22 cellular contexts compared by ENCODE assay signal in genomic region chr1:209882286-209882685, GRCh38. TPM values are rescaled to one million over a fixed set of nuclear protein-coding genes. Genes with fewer than 3 reads are reported as not detected.
DNase-seq lines count a peak whose midpoint lies in the region; ATAC-seq and TF ChIP-seq lines count a peak whose summit lies in the region.
"Had no signal": no experiment of that assay in that cellular context is flagged by ENCODE, and none has a peak within 500 bp of the region (broad histone marks: within the 10 kb centered on the region; RNA-seq: fewer than 3 reads in every experiment).

No MANE protein-coding gene starts in this region.

- H3K9ac ChIP-seq in BLaER1 treated with 17β-estradiol and CSF1 and Interleukin-3, amounts not matched to agents 10 nM and 100 nM: no peak overlapping the region
- H3K9ac ChIP-seq: KMS-11 had no signal

- peaks cover 35 to 49% (median 45%) of the 10 kb centered on the region in 10 experiments for H3K4me1 ChIP-seq in BLaER1 treated with 17β-estradiol and CSF1 and Interleukin-3, amounts not matched to agents 10 nM and 100 nM
- H3K4me1 ChIP-seq in osteoblast (ENCODE audit: insufficient read depth, low read length) (peaks cover 49% of the 10 kb centered on the region), tibial artery (peaks cover 0 to 8% (median 0%) of the 10 kb centered on the region in 4 donors)

- H3K9me3 ChIP-seq in BLaER1 treated with 17β-estradiol and CSF1 and Interleukin-3, amounts not matched to agents 10 nM and 100 nM (replicated peaks in 1 of 11): no peaks in the 10 kb centered on the region
- H3K9me3 ChIP-seq in osteoblast (ENCODE audit: low read depth, low read length): no peaks in the 10 kb centered on the region
- no peaks in the 10 kb centered on the region for H3K9me3 ChIP-seq in tibial artery
- H3K9me3 ChIP-seq: A549, BE2C had no signal

- no peak overlapping the region for H2AFZ ChIP-seq in osteoblast (ENCODE audit: low read length)

- H3K4me3 Mint-ChIP-seq in HFFc6: no peak overlapping the region
- no peak overlapping the region for H3K4me3 Mint-ChIP-seq in activated naive CD8-positive, alpha-beta T cell treated with anti-CD3 and anti-CD28 coated beads for 36 hours
- H3K4me3 Mint-ChIP-seq in activated T-cell treated with anti-CD3 and anti-CD28 coated beads, Interleukin-2, amount 50 U/mL, for 4 hours: no peak overlapping the region
- H3K4me3 Mint-ChIP-seq: CD4-positive, alpha-beta T cell had no signal

- intact Hi-C loops in dorsolateral prefrontal cortex (cut with DNase I) (loop anchor here in 1 of 2 donors (5.0 kb wide), 1 partner anchor 55 kb away; the partner anchor contains the start of gene SYT14), tibial artery (cut with DNase I; ENCODE audit: low total_unique reads) (no loop called here)

- H3K27me3 Mint-ChIP-seq in HFFc6 (ENCODE audit: insufficient read depth): no peaks in the 10 kb centered on the region
- peaks cover 34% of the 10 kb centered on the region for H3K27me3 Mint-ChIP-seq in activated naive CD8-positive, alpha-beta T cell treated with anti-CD3 and anti-CD28 coated beads for 36 hours
- peaks cover 38% of the 10 kb centered on the region for H3K27me3 Mint-ChIP-seq in activated T-cell treated with anti-CD3 and anti-CD28 coated beads, Interleukin-2, amount 50 U/mL, for 4 hours (ENCODE audit: low read depth)

- peak overlapping the region; percentile 74 for H3K27ac Mint-ChIP-seq in HFFc6
- H3K27ac Mint-ChIP-seq in activated naive CD8-positive, alpha-beta T cell treated with anti-CD3 and anti-CD28 coated beads for 36 hours: no peak overlapping the region
- H3K27ac Mint-ChIP-seq: CD4-positive, alpha-beta T cell had no signal

- H3K27me3 ChIP-seq in BLaER1 treated with 17β-estradiol and CSF1 and Interleukin-3, amounts not matched to agents 10 nM and 100 nM: no peaks in the 10 kb centered on the region
- H3K27me3 ChIP-seq in dorsolateral prefrontal cortex (no peaks in the 10 kb centered on the region), osteoblast (ENCODE audit: insufficient read depth, low read length) (no peaks in the 10 kb centered on the region), tibial artery (peaks cover 0 to 17% of the 10 kb centered on the region in 2 donors)
- H3K27me3 ChIP-seq: BE2C had no signal

- H3K36me3 Mint-ChIP-seq in HFFc6 (ENCODE audit: low read depth): no peaks in the 10 kb centered on the region
- H3K36me3 Mint-ChIP-seq in activated naive CD8-positive, alpha-beta T cell treated with anti-CD3 and anti-CD28 coated beads for 36 hours: no peaks in the 10 kb centered on the region
- no peaks in the 10 kb centered on the region for H3K36me3 Mint-ChIP-seq in activated T-cell treated with anti-CD3 and anti-CD28 coated beads, Interleukin-2, amount 50 U/mL, for 4 hours (ENCODE audit: insufficient read depth)

- H3K27ac ChIP-seq in BLaER1 treated with 17β-estradiol and CSF1 and Interleukin-3, amounts not matched to agents 10 nM and 100 nM: no peak overlapping the region
- H3K27ac ChIP-seq in dorsolateral prefrontal cortex: peak overlapping the region in 52 of 59 donors; percentile 0 to 99 (median 94)
- peak overlapping the region; percentile 93 for H3K27ac ChIP-seq in osteoblast (ENCODE audit: low read depth, low read length)
- H3K27ac ChIP-seq in tibial artery: no peak overlapping the region
- H3K27ac ChIP-seq: A549, KMS-11 had no signal

- DNase-seq in HFFc6: no peak
- no peak for DNase-seq in dorsolateral prefrontal cortex
- DNase-seq in osteoblast (ENCODE audit: insufficient read length, low spot score, missing footprints): no peak
- no peak for DNase-seq in tibial artery
- DNase-seq in activated naive CD8-positive, alpha-beta T cell treated with anti-CD3 and anti-CD28 coated beads for 36 hours: no peak
- DNase-seq in activated T-cell treated with anti-CD3 and anti-CD28 coated beads, Interleukin-2, amount 50 U/mL, for 4 hours: no peak
- DNase-seq: BE2C; CD4-positive, alpha-beta T cell; COR-L47; DMS 273 treated with DMSO at 0.1 percent for 48 hours; NCI-H1105 treated with DMSO at 0.1 percent for 48 hours; NCI-H2029 treated with DMSO at 0.1 percent for 48 hours; NCI-H226; NCI-H524; NCI-H774; NK-92 treated with Interleukin-12 subunit alpha and Interleukin-12 subunit beta, amount 100 ng/mL, for 24 hours; SIG-M5 had no signal

- H3K9me3 Mint-ChIP-seq in HFFc6: no peaks in the 10 kb centered on the region
- no peaks in the 10 kb centered on the region for H3K9me3 Mint-ChIP-seq in activated naive CD8-positive, alpha-beta T cell treated with anti-CD3 and anti-CD28 coated beads for 36 hours
- no peaks in the 10 kb centered on the region for H3K9me3 Mint-ChIP-seq in activated T-cell treated with anti-CD3 and anti-CD28 coated beads, Interleukin-2, amount 50 U/mL, for 4 hours
- H3K9me3 Mint-ChIP-seq: CD4-positive, alpha-beta T cell had no signal

- peaks cover 93% of the 10 kb centered on the region for H3K4me1 Mint-ChIP-seq in HFFc6 (ENCODE audit: low read depth)
- H3K4me1 Mint-ChIP-seq in activated naive CD8-positive, alpha-beta T cell treated with anti-CD3 and anti-CD28 coated beads for 36 hours: no peaks in the 10 kb centered on the region
- peaks cover 4% of the 10 kb centered on the region for H3K4me1 Mint-ChIP-seq in activated T-cell treated with anti-CD3 and anti-CD28 coated beads, Interleukin-2, amount 50 U/mL, for 4 hours (ENCODE audit: low read depth)

- H3K36me3 ChIP-seq in BLaER1 treated with 17β-estradiol and CSF1 and Interleukin-3, amounts not matched to agents 10 nM and 100 nM: no peaks in the 10 kb centered on the region
- H3K36me3 ChIP-seq in osteoblast (ENCODE audit: insufficient read depth, low read length): no peaks in the 10 kb centered on the region
- no peaks in the 10 kb centered on the region for H3K36me3 ChIP-seq in tibial artery
- H3K36me3 ChIP-seq: BE2C had no signal

- no peak for ATAC-seq in activated T-cell treated with anti-CD3 and anti-CD28 coated beads, Interleukin-2, amount 50 U/mL, for 4 hours
- no peak for ATAC-seq in GM21529 (IDR thresholded peaks at IDR 0.05; ENCODE audit: unreplicated experiment)
- ATAC-seq: A549, Panc1 had no signal

- TF ChIP-seq CTCF in HFFc6 (IDR thresholded peaks at IDR 0.05): no peak
- no peak for TF ChIP-seq CTCF in dorsolateral prefrontal cortex (IDR thresholded peaks at IDR 0.05 in 54 of 56, conservative IDR thresholded peaks at IDR 0.05 in 2 of 56; ENCODE audit: low read depth in 1 of 56, partially characterized antibody in 56 of 56)
- TF ChIP-seq CTCF in osteoblast (IDR thresholded peaks at IDR 0.05; ENCODE audit: extremely low read depth, low read depth, low read length): no peak
- TF ChIP-seq CTCF in tibial artery (IDR thresholded peaks at IDR 0.05): no peak

- H3K4me2 ChIP-seq in BLaER1 treated with 17β-estradiol and CSF1 and Interleukin-3, amounts not matched to agents 10 nM and 100 nM: peak overlapping the region in 7 of 11 experiments; percentile 10 to 71 (median 55); a peak in 7 of 22 replicates
- no peak overlapping the region for H3K4me2 ChIP-seq in osteoblast (ENCODE audit: insufficient read depth, low read length)
- H3K4me2 ChIP-seq: A549, KMS-11 had no signal

- H3K79me2 ChIP-seq in osteoblast (ENCODE audit: insufficient read depth, low read length): no peaks in the 10 kb centered on the region

- H4K20me1 ChIP-seq in BLaER1 treated with 17β-estradiol and CSF1 and Interleukin-3, amounts not matched to agents 10 nM and 100 nM: no peaks in the 10 kb centered on the region
- no peaks in the 10 kb centered on the region for H4K20me1 ChIP-seq in osteoblast (ENCODE audit: insufficient read depth, low read length)

- H3K4me3 ChIP-seq in BLaER1 treated with 17β-estradiol and CSF1 and Interleukin-3, amounts not matched to agents 10 nM and 100 nM: no peak overlapping the region
- H3K4me3 ChIP-seq in dorsolateral prefrontal cortex (no peak overlapping the region), osteoblast (ENCODE audit: insufficient read depth, low read length) (no peak overlapping the region), tibial artery (no peak overlapping the region)
- H3K4me3 ChIP-seq: A549 had no signal

RNA-seq across cellular contexts. Expression of gene UTP25, which starts 54.5 kb away (rescaled TPM):
- total RNA-seq in HFFc6 (2021; fragmentation: NEBNext Ultra II Directional; extraction: Animal tissue kit (Norgen Biotek cat#: 25700)): 10 to 100 TPM in 4 of 6 experiments, 1 to 10 TPM in 2; 9.0 to 18.5 (median 16.2) TPM
- total RNA-seq in dorsolateral prefrontal cortex (10 to 100 TPM in 71 of 120 experiments, 1 to 10 TPM in 49; 6.2 to 14.2 (median 10.6) TPM), osteoblast (22.1 and 24.5 TPM in 2 replicates)
- total RNA-seq in activated naive CD8-positive, alpha-beta T cell treated with anti-CD3 and anti-CD28 coated beads for 36 hours: 10 to 100 TPM; 12.2 to 12.5 TPM
- total RNA-seq in activated T-cell treated with anti-CD3 and anti-CD28 coated beads, Interleukin-2, amount 50 U/mL, for 4 hours: 10 to 100 TPM; 16.9 to 18.6 (median 17.7) TPM

RNA-seq across cellular contexts. Expression of gene SYT14, which starts 55.7 kb away (rescaled TPM):
- total RNA-seq in HFFc6 (2021; fragmentation: NEBNext Ultra II Directional; extraction: Animal tissue kit (Norgen Biotek cat#: 25700)): 10 to 100 TPM in 1 of 6 experiments, 1 to 10 TPM in 5; 7.6 to 10.6 (median 8.5) TPM
- total RNA-seq in dorsolateral prefrontal cortex: 10 to 100 TPM in 119 of 120 experiments, 1 to 10 TPM in 1; 8.0 to 26.7 (median 20.6) TPM
- 0.29 and 0.36 TPM in 2 replicates for total RNA-seq in osteoblast
- not detected for total RNA-seq in activated naive CD8-positive, alpha-beta T cell treated with anti-CD3 and anti-CD28 coated beads for 36 hours
- total RNA-seq in activated T-cell treated with anti-CD3 and anti-CD28 coated beads, Interleukin-2, amount 50 U/mL, for 4 hours: not detected
- total RNA-seq: CD4-positive, alpha-beta T cell had no signal

Comparison
In these comparisons a context has a peak if more than half of its experiments do, and no peak if none do; other contexts are left out.
1. H3K27ac ChIP-seq: peak in dorsolateral prefrontal cortex (52 of 59) and osteoblast (single experiment); none in BLaER1 treated with 17β-estradiol and CSF1 and Interleukin-3, amounts not matched to agents 10 nM and 100 nM (0 of 11) and tibial artery (0 of 2).